Comparison of ENCODE assay signal across 13 cellular contexts in the genomic region with DNA sequence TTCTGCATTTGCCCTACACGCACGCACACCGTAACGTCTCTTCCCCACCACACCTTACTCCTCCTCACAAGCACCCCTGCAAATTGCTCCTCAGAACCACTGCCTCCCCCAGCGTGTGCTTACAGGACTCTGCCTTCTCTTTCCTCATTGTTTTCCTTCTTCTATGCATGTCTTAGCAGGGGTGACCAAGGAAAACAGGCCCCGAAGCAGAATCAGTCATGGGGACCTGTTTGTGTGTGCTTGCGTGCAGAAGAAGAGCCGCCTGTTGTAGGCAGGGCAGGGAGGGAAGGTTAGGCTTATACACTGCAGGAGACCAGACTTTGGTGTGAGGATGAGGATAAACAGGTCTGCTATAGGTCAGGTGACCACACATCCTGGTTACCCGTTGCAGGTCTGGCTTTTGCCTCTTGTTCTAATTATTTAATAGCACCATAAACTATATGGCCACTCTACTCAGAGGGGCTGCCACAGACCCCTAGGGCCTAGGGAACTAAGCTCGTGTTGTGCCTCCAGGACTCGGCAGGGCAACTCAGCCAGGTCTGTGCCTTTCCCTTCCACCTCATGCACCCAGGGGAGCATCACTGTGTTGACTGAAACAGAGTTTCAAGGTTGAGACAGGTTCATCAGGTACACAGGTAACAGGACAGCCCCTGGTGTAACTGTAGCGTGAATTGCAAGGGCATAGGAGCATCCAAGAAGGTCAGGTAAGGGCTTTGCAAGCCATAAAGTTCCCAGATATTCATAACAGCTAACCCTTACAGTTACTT.
DNase-seq lines count a peak whose midpoint lies in the region; ATAC-seq, FAIRE-seq and TF ChIP-seq lines count a peak whose summit lies in the region.
"Had no signal": no experiment of that assay in that cellular context is flagged by ENCODE, and none has a peak within 500 bp of the region (broad histone marks: within the 10 kb centered on the region; RNA-seq: fewer than 3 reads in every experiment).

No MANE protein-coding gene starts in this region.

- no peak for TF ChIP-seq RAD21 in K562 (CRISPR knock-in tag; conservative IDR thresholded peaks at IDR 0.05 in 1 of 2, IDR thresholded peaks at IDR 0.05 in 1 of 2)

- peak overlapping the region; percentile 62 for H3K4me2 ChIP-seq in K562 (ENCODE audit: insufficient read depth, low read length)
- H3K4me2 ChIP-seq in neuronal stem cell (ENCODE audit: insufficient read depth, low read length, poor library complexity, severe bottlenecking), result no peak overlapping the region

- H2AFZ ChIP-seq in K562 (ENCODE audit: low read depth, low read length) (peak overlapping the region; percentile 95), neuronal stem cell (ENCODE audit: low read length) (no peak overlapping the region)

- H3K27ac ChIP-seq in left ventricle myocardium inferior (replicated peaks), result peak overlapping the region; percentile 74
- H3K27ac ChIP-seq in K562 (ENCODE audit: extremely low read depth, low read depth, low read length), result peak overlapping the region; percentile 80
- H3K27ac ChIP-seq in neuronal stem cell (replicated peaks; ENCODE audit: low read length), result no peak overlapping the region
- peak overlapping the region; percentile 60 for H3K27ac ChIP-seq in upper lobe of right lung
- H3K27ac ChIP-seq in prostate gland, result no peak overlapping the region

- no peak overlapping the region for H4K91ac ChIP-seq in neuronal stem cell (ENCODE audit: low read depth, low read length, poor library complexity)

- H3K36me3 ChIP-seq in left ventricle myocardium inferior (no peaks in the 10 kb centered on the region), K562 (ENCODE audit: control insufficient read depth, insufficient read depth, low read length) (no peaks in the 10 kb centered on the region), neuronal stem cell (replicated peaks in 1 of 2; ENCODE audit: control insufficient read depth in 2 of 2, insufficient read depth in 2 of 2, low read length in 2 of 2) (no peaks in the 10 kb centered on the region), upper lobe of right lung (no peaks in the 10 kb centered on the region), prostate gland (no peaks in the 10 kb centered on the region)
- H3K36me3 ChIP-seq: uterus had no signal

- H3K14ac ChIP-seq in neuronal stem cell (ENCODE audit: low read length), result no peak overlapping the region

- no peak for ATAC-seq in K562
- no peak for ATAC-seq in upper lobe of right lung

- H3K9ac ChIP-seq in K562 (ENCODE audit: insufficient read depth in 1 of 2, low read depth in 2 of 2, low read length in 2 of 2), result peak overlapping the region; percentile 54 to 87; a peak in 3 of 4 replicates
- no peak overlapping the region for H3K9ac ChIP-seq in neuronal stem cell (ENCODE audit: low read depth, low read length, poor library complexity)

- 56% methylated on average over 12 of the region's 12 CpGs for WGBS in K562 (ENCODE audit: insufficient coverage, low coverage, missing lambda C conversion rate)
- no CpG with 5 or more reads among the region's 12 CpGs for WGBS in neuronal stem cell (ENCODE audit: extremely low coverage in 2 of 2, insufficient read length in 2 of 2, insufficient replicate concordance in 1 of 2), 2 donors
- WGBS in prostate gland, result 85% methylated on average over 12 of the region's 12 CpGs

- TF ChIP-seq POLR2A in K562 (conservative IDR thresholded peaks at IDR 0.05) (no peak; the same call in 1 of the 2 replicates), prostate gland (IDR thresholded peaks at IDR 0.05) (no peak)

- POLR2A ChIA-PET in K562 (lab: Yijun Ruan, JAX), result interaction anchor here (0.7 to 3.9 kb wide), 5 partner anchors 9 to 219 kb away, joined by 3 to 18 read pairs (median 6); partner anchors contain the start of gene AHCYL1

- CTCF ChIA-PET in K562 (lab: Yijun Ruan, JAX; ENCODE audit: low intra/inter-chr PET ratio), result no interaction called here

- peak overlapping the region; percentile 56 for H2BK120ac ChIP-seq in neuronal stem cell (ENCODE audit: low read depth, low read length)

- peak overlapping the region; percentile 17 for H2BK15ac ChIP-seq in neuronal stem cell (ENCODE audit: low read length)

- H4K8ac ChIP-seq in neuronal stem cell (ENCODE audit: low read depth, low read length), result no peak overlapping the region

- FAIRE-seq in K562 (lab: Jason Lieb, UNC), result no peak
- FAIRE-seq: GM18507 had no signal

- H3K4me1 ChIP-seq in left ventricle myocardium inferior (peaks cover 60% of the 10 kb centered on the region), K562 (replicated peaks in 1 of 2; ENCODE audit: control insufficient read depth in 2 of 2, insufficient read depth in 2 of 2, low read length in 2 of 2) (peaks cover 50 to 62% of the 10 kb centered on the region in 2 experiments), neuronal stem cell (ENCODE audit: control insufficient read depth in 2 of 2, insufficient read depth in 1 of 2, low read depth in 1 of 2, low read length in 2 of 2) (peaks cover 0 to 6% of the 10 kb centered on the region in 2 donors), upper lobe of right lung (peaks cover 62% of the 10 kb centered on the region), prostate gland (replicated peaks) (no peaks in the 10 kb centered on the region)

- no peak overlapping the region for H3K4me3 ChIP-seq in left ventricle myocardium inferior
- H3K4me3 ChIP-seq in K562, result no peak overlapping the region
- H3K4me3 ChIP-seq in neuronal stem cell (ENCODE audit: low read length in 2 of 2), result peak overlapping the region in 1 of 2 donors; percentile 49
- H3K4me3 ChIP-seq in upper lobe of right lung, result no peak overlapping the region
- no peak overlapping the region for H3K4me3 ChIP-seq in prostate gland
- H3K4me3 ChIP-seq: uterus had no signal

- BruUV-seq in K562 (replicated peaks; lab: Mats Ljungman, UMichigan), result no TSS peak

- TF ChIP-seq EP300 in K562 (IDR thresholded peaks at IDR 0.05; ENCODE audit: low read length), result no peak

- in situ Hi-C loops in K562 (cut with MboI), result no loop called here

- no peaks in the 10 kb centered on the region for H4K20me1 ChIP-seq in K562 (replicated peaks; ENCODE audit: control insufficient read depth, insufficient read depth, low read length)

- no peak overlapping the region for H2BK5ac ChIP-seq in neuronal stem cell (ENCODE audit: low read length)

- TF ChIP-seq CTCF in left ventricle myocardium inferior (IDR thresholded peaks at IDR 0.05; ENCODE audit: borderline replicate concordance) (no peak), K562 (IDR thresholded peaks at IDR 0.05 in 2 of 3, conservative IDR thresholded peaks at IDR 0.05 in 1 of 3; ENCODE audit: insufficient read depth in 2 of 3, low read depth in 1 of 3, low read length in 3 of 3) (no peak), upper lobe of right lung (IDR thresholded peaks at IDR 0.05) (no peak), prostate gland (IDR thresholded peaks at IDR 0.05) (no peak)

- H3K79me2 ChIP-seq in K562 (ENCODE audit: control insufficient read depth, insufficient read depth, low read length), result no peaks in the 10 kb centered on the region

- H2BK12ac ChIP-seq in neuronal stem cell (ENCODE audit: low read length), result no peak overlapping the region

- H3K18ac ChIP-seq in neuronal stem cell (ENCODE audit: low read length), result peak overlapping the region; percentile 4

- intact Hi-C loops in left ventricle myocardium inferior (cut with micrococcal nuclease), result no loop called here
- intact Hi-C loops in cardiac septum (cut with DNase I), result no loop called here
- intact Hi-C loops in K562 (cut with micrococcal nuclease), result loop anchor here (5.0 kb wide), 1 partner anchor 38 kb away; no protein-coding TSS in a partner anchor
- intact Hi-C loops in upper lobe of right lung (cut with DNase I), result no loop called here
- intact Hi-C loops in prostate gland (cut with DNase I), result no loop called here

- H3K79me1 ChIP-seq in neuronal stem cell (ENCODE audit: low read depth, low read length), result no peaks in the 10 kb centered on the region

- no peaks in the 10 kb centered on the region for H3K27me3 ChIP-seq in left ventricle myocardium inferior (ENCODE audit: low read depth)
- H3K27me3 ChIP-seq in K562 (ENCODE audit: control insufficient read depth in 2 of 2, insufficient read depth in 2 of 2, low read length in 2 of 2), result no peaks in the 10 kb centered on the region
- H3K27me3 ChIP-seq in neuronal stem cell (ENCODE audit: control insufficient read depth in 3 of 3, insufficient read depth in 3 of 3, low read depth in 1 of 3, low read length in 3 of 3), result peaks cover 0 to 3% (median 0%) of the 10 kb centered on the region in 3 experiments
- no peaks in the 10 kb centered on the region for H3K27me3 ChIP-seq in upper lobe of right lung
- no peaks in the 10 kb centered on the region for H3K27me3 ChIP-seq in prostate gland (replicated peaks; ENCODE audit: insufficient read depth)
- H3K27me3 ChIP-seq: uterus had no signal

- no peaks in the 10 kb centered on the region for H3K9me1 ChIP-seq in K562 (ENCODE audit: control insufficient read depth, insufficient read depth, low read length)

- H3K9me3 ChIP-seq in left ventricle myocardium inferior (replicated peaks) (no peaks in the 10 kb centered on the region), K562 (replicated peaks; ENCODE audit: control insufficient read depth, insufficient read depth, low read depth, low read length) (no peaks in the 10 kb centered on the region), neuronal stem cell (replicated peaks in 1 of 2; ENCODE audit: control insufficient read depth in 2 of 2, insufficient read depth in 1 of 2, low read depth in 1 of 2, low read length in 2 of 2) (peaks cover 0 to 2% of the 10 kb centered on the region in 2 donors), upper lobe of right lung (no peaks in the 10 kb centered on the region), prostate gland (no peaks in the 10 kb centered on the region)
- H3K9me3 ChIP-seq: uterus had no signal

- peak overlapping the region; percentile 11 for H3K23ac ChIP-seq in neuronal stem cell (ENCODE audit: low read depth, low read length, poor library complexity)

- DNase-seq in left ventricle myocardium inferior, result no peak
- DNase-seq in cardiac septum (ENCODE audit: low spot score), result no peak
- DNase-seq in K562 (ENCODE audit: extremely low read depth in 1 of 4, low spot score in 3 of 4), result peak in 2 of 4 experiments; percentile 2 to 13
- DNase-seq in neuronal stem cell (ENCODE audit: low spot score), result no peak
- DNase-seq in upper lobe of right lung, result no peak
- no peak for DNase-seq in mesenteric fat pad (ENCODE audit: low spot score)
- DNase-seq in iPS-NIHi7 (ENCODE audit: extremely low spot score), result no peak
- no peak for DNase-seq in prostate gland (ENCODE audit: low spot score)
- DNase-seq: activated naive CD4-positive, alpha-beta T cell treated with Interleukin-2 at 50 U/mL for 16 hours; NCI-H1048; SW 1271 had no signal

- H2AK5ac ChIP-seq in neuronal stem cell (ENCODE audit: low read depth, low read length), result peak overlapping the region; percentile 5

- no peak overlapping the region for H3K4ac ChIP-seq in neuronal stem cell (ENCODE audit: low read length)

TF ChIP-seq in K562, 482 proteins besides CTCF, POLR2A, EP300 and RAD21 (continues in another document):
- TF ChIP-seq HDGF (IDR thresholded peaks at IDR 0.05) (0 out of 2 replicates have a peak, but pooled peaks have one; percentile 74), ETV1 (tag; conservative IDR thresholded peaks at IDR 0.05; ENCODE audit: low read depth) (0 out of 2 replicates have a peak, but pooled peaks have one; percentile 3), ZNF79 (CRISPR knock-in tag; IDR thresholded peaks at IDR 0.05; ENCODE audit: low read depth) (no peak), TAF7 (tag; IDR thresholded peaks at IDR 0.05) (peak; percentile 45; the same call in 1 of the 2 replicates), ZNF57 (CRISPR knock-in tag; IDR thresholded peaks at IDR 0.05) (no peak)

Comparison
In these comparisons a context has a peak if more than half of its experiments do, and no peak if none do; other contexts are left out.
1. H3K27ac ChIP-seq: peak in left ventricle myocardium inferior (single experiment), K562 (single experiment) and upper lobe of right lung (single experiment); none in neuronal stem cell (single experiment) and prostate gland (0 of 2).